21 cellular contexts compared by ENCODE assay signal in the genomic region with DNA sequence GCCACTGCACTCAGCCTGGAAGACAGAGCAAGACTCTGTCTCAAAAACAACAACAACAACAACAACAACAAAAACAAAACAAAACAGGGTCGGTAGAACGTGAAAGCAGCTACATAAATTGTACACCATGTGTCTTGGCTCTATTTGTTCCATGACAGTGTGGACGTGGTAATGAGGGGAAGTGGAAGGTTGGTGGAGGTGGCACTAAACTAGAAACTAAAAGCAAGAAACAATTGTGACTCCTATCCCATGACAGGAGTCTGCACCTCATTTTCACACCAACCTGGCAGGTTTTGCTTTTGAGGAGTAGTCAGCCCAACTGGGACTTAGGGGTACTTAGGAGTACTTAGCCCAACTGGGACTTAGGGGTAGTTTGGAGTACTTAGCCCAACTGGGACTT.
DNase-seq lines count a peak whose midpoint lies in the region; ATAC-seq and TF ChIP-seq lines count a peak whose summit lies in the region.
"Had no signal": no experiment of that assay in that cellular context is flagged by ENCODE, and none has a peak within 500 bp of the region (broad histone marks: within the 10 kb centered on the region; RNA-seq: fewer than 3 reads in every experiment).

No MANE protein-coding gene starts in this region.

- no peak for ATAC-seq in memory B cell (ENCODE audit: low read depth)
- no peak for ATAC-seq in HG03521 (IDR thresholded peaks at IDR 0.05; ENCODE audit: unreplicated experiment)
- ATAC-seq: GM23338 had no signal

- H3K36me3 Mint-ChIP-seq in memory B cell, result no peaks in the 10 kb centered on the region
- H3K36me3 Mint-ChIP-seq: CD4-positive, CD25-positive, alpha-beta regulatory T cell had no signal

- no peaks in the 10 kb centered on the region for H3K27me3 ChIP-seq in BLaER1 treated with 17β-estradiol and CSF1 and Interleukin-3, amounts not matched to agents 10 nM and 100 nM
- H3K27me3 ChIP-seq in OCI-LY3 (ENCODE audit: low read depth, low read length) (no peaks in the 10 kb centered on the region), SJCRH30 (no peaks in the 10 kb centered on the region)

- peaks cover 19 to 31% (median 28%) of the 10 kb centered on the region in 10 experiments for H3K4me1 ChIP-seq in BLaER1 treated with 17β-estradiol and CSF1 and Interleukin-3, amounts not matched to agents 10 nM and 100 nM
- H3K4me1 ChIP-seq in OCI-LY3 (ENCODE audit: low read length) (peaks cover 32% of the 10 kb centered on the region), SJCRH30 (no peaks in the 10 kb centered on the region)
- H3K4me1 ChIP-seq: Caco-2 had no signal

- no peak overlapping the region for H3K4me3 ChIP-seq in BLaER1 treated with 17β-estradiol and CSF1 and Interleukin-3, amounts not matched to agents 10 nM and 100 nM
- peak overlapping the region; percentile 75; the same call in 1 of the 2 replicates for H3K4me3 ChIP-seq in OCI-LY3 (ENCODE audit: low read length)
- H3K4me3 ChIP-seq in SJCRH30, result no peak overlapping the region
- H3K4me3 ChIP-seq: GM23338 had no signal

- H3K36me3 ChIP-seq in BLaER1 treated with 17β-estradiol and CSF1 and Interleukin-3, amounts not matched to agents 10 nM and 100 nM, result no peaks in the 10 kb centered on the region
- no peaks in the 10 kb centered on the region for H3K36me3 ChIP-seq in OCI-LY3 (replicated peaks; ENCODE audit: low read depth, low read length)
- no peaks in the 10 kb centered on the region for H3K36me3 ChIP-seq in SJCRH30

- H3K4me2 ChIP-seq in BLaER1 treated with 17β-estradiol and CSF1 and Interleukin-3, amounts not matched to agents 10 nM and 100 nM, result peak overlapping the region in 7 of 11 experiments; percentile 11 to 82 (median 69); a peak in 9 of 22 replicates
- H3K4me2 ChIP-seq in OCI-LY3 (ENCODE audit: low read length), result peak overlapping the region; percentile 80
- H3K4me2 ChIP-seq: GM23338 had no signal

- H3K27ac Mint-ChIP-seq in memory B cell, result peak overlapping the region; percentile 74
- H3K27ac Mint-ChIP-seq: CD4-positive, CD25-positive, alpha-beta regulatory T cell; GM23338; T-helper 1 cell treated with Interleukin-12 subunit alpha and Interleukin-12 subunit beta and Interleukin-4 antibody, amounts not matched to agents 30 μg/mL and 1 μg/mL, for 36 hours had no signal

- H3K9me3 Mint-ChIP-seq in memory B cell, result no peaks in the 10 kb centered on the region
- H3K9me3 Mint-ChIP-seq: T-helper 1 cell treated with Interleukin-12 subunit alpha and Interleukin-12 subunit beta and Interleukin-4 antibody, amounts not matched to agents 30 μg/mL and 1 μg/mL, for 36 hours had no signal

- DNase-seq in GDM1 (lab: John Stamatoyannopoulos, UW) (peak; percentile 0), memory B cell (ENCODE audit: low spot score in 2 of 2) (no peak), SJCRH30 (no peak), midbrain (lab: John Stamatoyannopoulos, UW) (no peak)
- DNase-seq: ACHN; Caco-2; CD4-positive, CD25-positive, alpha-beta regulatory T cell; GF-D8; HCEC 1CT; IMR-90; Karpas-422; NCI-H1105 treated with DMSO at 0.1 percent for 48 hours; NCI-H1694 treated with DMSO at 0.1 percent for 48 hours; NCI-H2107; NCI-H510A; NCI-H82 had no signal

- no peaks in the 10 kb centered on the region for H3K79me2 ChIP-seq in OCI-LY3 (ENCODE audit: low read length)

- no peaks in the 10 kb centered on the region for H3K27me3 Mint-ChIP-seq in memory B cell
- H3K27me3 Mint-ChIP-seq: CD4-positive, CD25-positive, alpha-beta regulatory T cell had no signal

- H3K4me1 Mint-ChIP-seq in memory B cell, result peaks cover 28% of the 10 kb centered on the region
- H3K4me1 Mint-ChIP-seq: GM23338 had no signal

- H3K27ac ChIP-seq in BLaER1 treated with 17β-estradiol and CSF1 and Interleukin-3, amounts not matched to agents 10 nM and 100 nM, result peak overlapping the region in 2 of 11 experiments; percentile 63 to 67; a peak in 4 of 22 replicates
- peak overlapping the region; percentile 97 for H3K27ac ChIP-seq in OCI-LY3 (ENCODE audit: low read length)
- H3K27ac ChIP-seq in SJCRH30, result no peak overlapping the region

- H2AFZ ChIP-seq in OCI-LY3 (ENCODE audit: low read depth, low read length), result peak overlapping the region; percentile 43; the same call in 1 of the 2 replicates
- H2AFZ ChIP-seq: GM23338 had no signal

- TF ChIP-seq CTCF in OCI-LY3 (IDR thresholded peaks at IDR 0.05; ENCODE audit: low read depth, low read length), result no peak

- H3K4me3 Mint-ChIP-seq in memory B cell, result no peak overlapping the region
- H3K4me3 Mint-ChIP-seq: CD4-positive, CD25-positive, alpha-beta regulatory T cell; GM23338; T-helper 1 cell treated with Interleukin-12 subunit alpha and Interleukin-12 subunit beta and Interleukin-4 antibody, amounts not matched to agents 30 μg/mL and 1 μg/mL, for 36 hours had no signal

- H3K9ac ChIP-seq in BLaER1 treated with 17β-estradiol and CSF1 and Interleukin-3, amounts not matched to agents 10 nM and 100 nM, result no peak overlapping the region
- H3K9ac ChIP-seq in OCI-LY3 (ENCODE audit: low read length), result peak overlapping the region; percentile 62; the same call in 1 of the 2 replicates

- H3K9me3 ChIP-seq in BLaER1 treated with 17β-estradiol and CSF1 and Interleukin-3, amounts not matched to agents 10 nM and 100 nM (replicated peaks in 1 of 11), result no peaks in the 10 kb centered on the region
- H3K9me3 ChIP-seq in OCI-LY3 (ENCODE audit: insufficient read depth, low read length), result no peaks in the 10 kb centered on the region
- H3K9me3 ChIP-seq in SJCRH30 (replicated peaks), result no peaks in the 10 kb centered on the region
- H3K9me3 ChIP-seq: Caco-2 had no signal

- 0 out of 22 replicates have a peak, but pooled peaks cover 0 to 4% (median 0%) of the 10 kb centered on the region in 11 experiments for H4K20me1 ChIP-seq in BLaER1 treated with 17β-estradiol and CSF1 and Interleukin-3, amounts not matched to agents 10 nM and 100 nM
- no peaks in the 10 kb centered on the region for H4K20me1 ChIP-seq in OCI-LY3 (ENCODE audit: insufficient read depth, low read length)
